Comparison of ENCODE assay signal across 14 cellular contexts in the genomic region with DNA sequence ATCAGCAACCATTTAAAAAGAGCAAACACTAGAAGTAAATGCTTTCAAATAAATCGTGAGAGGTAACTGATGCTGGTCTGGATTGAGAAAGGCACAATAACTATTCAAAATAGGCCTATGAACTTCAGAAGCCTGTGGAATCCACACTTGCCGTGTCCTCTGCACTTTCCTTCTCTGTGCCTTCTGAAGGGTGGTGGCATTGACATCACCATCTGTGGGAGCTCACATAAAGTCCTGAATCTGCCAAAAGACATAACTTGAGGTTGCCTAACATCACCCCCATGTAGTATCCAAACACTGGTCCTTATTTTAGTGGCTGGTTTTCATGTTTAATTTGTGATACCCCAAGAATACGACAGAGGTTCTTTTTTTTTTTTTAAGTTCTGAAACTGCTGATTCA. TPM values are rescaled to one million over a fixed set of nuclear protein-coding genes. Genes with fewer than 3 reads are reported as not detected.
DNase-seq lines count a peak whose midpoint lies in the region; ATAC-seq, FAIRE-seq and TF ChIP-seq lines count a peak whose summit lies in the region.
"Had no signal": no experiment of that assay in that cellular context is flagged by ENCODE, and none has a peak within 500 bp of the region (broad histone marks: within the 10 kb centered on the region; RNA-seq: fewer than 3 reads in every experiment).

No MANE protein-coding gene starts in this region.

- H3K4me1 ChIP-seq in CD8-positive, alpha-beta memory T cell (ENCODE audit: insufficient read depth, low read length) = peaks cover 95% of the 10 kb centered on the region
- H3K4me1 ChIP-seq in GM12878 (ENCODE audit: control insufficient read depth, insufficient read depth, low read length) (peaks cover 57% of the 10 kb centered on the region), rectal smooth muscle tissue (ENCODE audit: control insufficient read depth, insufficient read depth, low read length) (peaks cover 49% of the 10 kb centered on the region), SJCRH30 (peaks cover 41% of the 10 kb centered on the region)

- no peaks in the 10 kb centered on the region for H3K9me3 Mint-ChIP-seq in CD8-positive, alpha-beta memory T cell
- H3K9me3 Mint-ChIP-seq: HFFc6 had no signal

- ATAC-seq in GM12878 = no peak
- ATAC-seq: heart right ventricle had no signal

- H2AFZ ChIP-seq in GM12878 (ENCODE audit: control insufficient read depth, low read depth, low read length) = no peak overlapping the region

- no peaks in the 10 kb centered on the region for H3K27me3 Mint-ChIP-seq in CD8-positive, alpha-beta memory T cell

- no peak for FAIRE-seq in GM12878 (lab: Jason Lieb, UNC)
- FAIRE-seq: colon had no signal

- H3K4me2 ChIP-seq in GM12878 (ENCODE audit: control insufficient read depth, insufficient read depth) = 0 out of 2 replicates have a peak overlapping the region, but pooled peaks have one; percentile 26

- peaks cover 13 to 60% (median 29%) of the 10 kb centered on the region in 3 donors for H3K36me3 Mint-ChIP-seq in CD8-positive, alpha-beta memory T cell

- H3K27ac ChIP-seq in CD8-positive, alpha-beta memory T cell (ENCODE audit: low read depth, low read length) = no peak overlapping the region
- peak overlapping the region; percentile 62 for H3K27ac ChIP-seq in GM12878 (ENCODE audit: control insufficient read depth, insufficient read depth)
- H3K27ac ChIP-seq in rectal smooth muscle tissue (ENCODE audit: low read depth, low read length) = peak overlapping the region; percentile 16
- H3K27ac ChIP-seq in SJCRH30 = no peak overlapping the region

- POLR2A ChIA-PET in CD8-positive, alpha-beta memory T cell (lab: Charles Lee) = interaction anchor here (1.7 kb wide), 1 partner anchor 18 kb away, joined by 5 read pairs; no protein-coding TSS in a partner anchor
- POLR2A ChIA-PET in GM12878 (lab: Charles Lee) = interaction anchor here (0.9 to 11.2 kb wide), 10 partner anchors 8 to 59 kb away, joined by 3 to 389 read pairs (median 11); a partner anchor contains a TSS

- H3K9me3 ChIP-seq in CD8-positive, alpha-beta memory T cell (ENCODE audit: low read length) = no peaks in the 10 kb centered on the region
- H3K9me3 ChIP-seq in GM12878 (replicated peaks; ENCODE audit: control insufficient read depth, insufficient read depth, low read length) (peaks cover 2% of the 10 kb centered on the region; the same call in 2 of the 3 replicates), SJCRH30 (replicated peaks) (no peaks in the 10 kb centered on the region)
- H3K9me3 ChIP-seq: esophagus squamous epithelium, heart right ventricle had no signal

- BruUV-seq in GM12878 (replicated peaks; lab: Mats Ljungman, UMichigan) = TSS peak; percentile 4

- peak overlapping the region; percentile 95 to 99 (median 98) for H3K27ac Mint-ChIP-seq in CD8-positive, alpha-beta memory T cell
- H3K27ac Mint-ChIP-seq: HFFc6 had no signal

- in situ Hi-C loops in GM12878 (cut with MboI) = no loop called here

- H3K9ac ChIP-seq in GM12878 (ENCODE audit: control insufficient read depth, insufficient read depth, low read length) (no peak overlapping the region), rectal smooth muscle tissue (ENCODE audit: low read length) (no peak overlapping the region)

- CTCF ChIA-PET in CD8-positive, alpha-beta memory T cell (lab: Charles Lee) = interaction anchor here (0.6 to 11.0 kb wide), 7 partner anchors 16 to 70 kb away, joined by 3 to 112 read pairs (median 3); a partner anchor contains a TSS
- CTCF ChIA-PET in GM12878 (lab: Yijun Ruan, JAX) = interaction anchor here (0.6 to 11.0 kb wide), 11 partner anchors 8 to 856 kb away, joined by 3 to 184 read pairs (median 6); a partner anchor contains a TSS

- SMC1A ChIA-PET in GM12878 (lab: Charles Lee; ENCODE audit: uncharacterized antibody, unreplicated experiment) = interaction anchor here (0.8 to 18.8 kb wide), 10 partner anchors 10 to 68 kb away, joined by 3 to 300 read pairs (median 33); a partner anchor contains a TSS

- intact Hi-C loops in GM12878 (cut with micrococcal nuclease; ENCODE audit: unreplicated experiment) = no loop called here

- no peaks in the 10 kb centered on the region for H4K20me1 ChIP-seq in GM12878 (ENCODE audit: control insufficient read depth, insufficient read depth)

- peaks cover 4% of the 10 kb centered on the region for H3K36me3 ChIP-seq in CD8-positive, alpha-beta memory T cell (ENCODE audit: insufficient read depth, low read length)
- H3K36me3 ChIP-seq in GM12878 (ENCODE audit: control insufficient read depth in 2 of 2, insufficient read depth in 2 of 2, low read length in 1 of 2) (peaks cover 6 to 20% of the 10 kb centered on the region in 2 experiments; a peak in 3 of 4 replicates), rectal smooth muscle tissue (ENCODE audit: control insufficient read depth, insufficient read depth, low read length) (no peaks in the 10 kb centered on the region), SJCRH30 (no peaks in the 10 kb centered on the region)

- TF ChIP-seq CTCF in GM12878 (IDR thresholded peaks at IDR 0.05 in 2 of 3, conservative IDR thresholded peaks at IDR 0.05 in 1 of 3; ENCODE audit: control insufficient read depth in 2 of 3, extremely low read depth in 1 of 3, insufficient read depth in 1 of 3, low read depth in 3 of 3, low read length in 3 of 3) = no peak

- 45% methylated on average over 3 of the region's 3 CpGs for WGBS in GM12878 (ENCODE audit: insufficient coverage, insufficient replicate concordance, low lambda C conversion rate, missing lambda C conversion rate)

- no peak for TF ChIP-seq RAD21 in GM12878 (IDR thresholded peaks at IDR 0.05; ENCODE audit: insufficient read depth, low read depth, low read length)

- H3K27me3 ChIP-seq in CD8-positive, alpha-beta memory T cell (ENCODE audit: insufficient read depth, low read length, poor library complexity, severe bottlenecking) = no peaks in the 10 kb centered on the region
- no peaks in the 10 kb centered on the region for H3K27me3 ChIP-seq in GM12878 (replicated peaks in 1 of 2; ENCODE audit: control insufficient read depth in 2 of 2, insufficient read depth in 2 of 2, low read length in 1 of 2)
- no peaks in the 10 kb centered on the region for H3K27me3 ChIP-seq in rectal smooth muscle tissue (ENCODE audit: control insufficient read depth, insufficient read depth, low read length)
- no peaks in the 10 kb centered on the region for H3K27me3 ChIP-seq in SJCRH30
- H3K27me3 ChIP-seq: esophagus squamous epithelium, heart right ventricle had no signal

- peak overlapping the region in 6 of 7 donors; percentile 30 to 85 (median 42) for H3K4me3 Mint-ChIP-seq in CD8-positive, alpha-beta memory T cell
- H3K4me3 Mint-ChIP-seq: HFFc6 had no signal

- no peak overlapping the region for H3K4me3 ChIP-seq in CD8-positive, alpha-beta memory T cell (ENCODE audit: low read length)
- H3K4me3 ChIP-seq in GM12878 = no peak overlapping the region
- H3K4me3 ChIP-seq in rectal smooth muscle tissue (ENCODE audit: low read length) = no peak overlapping the region
- no peak overlapping the region for H3K4me3 ChIP-seq in SJCRH30
- H3K4me3 ChIP-seq: esophagus squamous epithelium, heart right ventricle had no signal

- TF ChIP-seq POLR2A in GM12878 (IDR thresholded peaks at IDR 0.05; ENCODE audit: low read depth, low read length) = no peak

- no peak for DNase-seq in CD8-positive, alpha-beta memory T cell
- peak; percentile 32 for DNase-seq in MV-4-11 (lab: John Stamatoyannopoulos, UW)
- DNase-seq in GM12878 (ENCODE audit: low read depth, low spot score) = no peak
- DNase-seq in EL = no peak
- no peak for DNase-seq in SJCRH30
- no peak for DNase-seq in cerebellar nuclear complex (lab: John Stamatoyannopoulos, UW)
- DNase-seq: amygdala, esophagus squamous epithelium, heart right ventricle, HFFc6, NCI-H2029, T1000 had no signal

- RAD21 ChIA-PET in GM12878 (lab: Charles Lee; ENCODE audit: unreplicated experiment) = interaction anchor here (1.1 to 12.5 kb wide), 6 partner anchors 10 to 59 kb away, joined by 3 to 453 read pairs (median 6); a partner anchor contains a TSS

- TF ChIP-seq EP300 in GM12878 (IDR thresholded peaks at IDR 0.05; ENCODE audit: borderline replicate concordance in 1 of 2, control insufficient read depth in 1 of 2, low read depth in 2 of 2, low read length in 2 of 2) = no peak

- H3K79me2 ChIP-seq in GM12878 (ENCODE audit: control insufficient read depth, insufficient read depth, low read length) = peaks cover 86% of the 10 kb centered on the region

- peaks cover 95 to 100% (median 97%) of the 10 kb centered on the region in 3 donors for H3K4me1 Mint-ChIP-seq in CD8-positive, alpha-beta memory T cell

TF ChIP-seq in GM12878, 131 proteins besides CTCF, POLR2A, EP300 and RAD21 (continues in another document):
- TF ChIP-seq STAT1 (conservative IDR thresholded peaks at IDR 0.05) (no peak), SUZ12 (IDR thresholded peaks at IDR 0.05; ENCODE audit: unreplicated experiment) (no peak), ATF7 (IDR thresholded peaks at IDR 0.05; ENCODE audit: low read depth) (no peak), CBX5 (IDR thresholded peaks at IDR 0.05; ENCODE audit: low read depth) (no peak), PAX8 (IDR thresholded peaks at IDR 0.05) (no peak), ZNF384 (IDR thresholded peaks at IDR 0.05; ENCODE audit: borderline replicate concordance, low read depth, low read length) (0 out of 2 replicates have a peak, but pooled peaks have one; percentile 11), GABPA (IDR thresholded peaks at IDR 0.05; ENCODE audit: low read depth) (no peak)

RNA-seq across cellular contexts. Expression of a gene that starts 59.8 kb away (rescaled TPM):
- 100 to 1,000 TPM; 115 to 121 TPM for total RNA-seq in CD8-positive, alpha-beta memory T cell
- 204 TPM for polyA plus RNA-seq in CD8-positive, alpha-beta memory T cell
- 216 and 219 TPM in 2 replicates for total RNA-seq in GM12878 (2013; cell fraction: nucleolus; rRNA removed)
- total RNA-seq in GM12878 (2014; rRNA removed) (29.9 and 30.5 TPM in 2 replicates), GM12878 (2014; rRNA removed; fragmentation: Illumina TruSeq; extraction: Trizol) (41.9 and 45.3 TPM in 2 replicates), GM12878 (2021) (68.0 and 74.1 TPM in 2 replicates)
- 19.0 TPM for polyA plus RNA-seq in GM12878 (2011; ENCODE audit: low read depth)
- polyA plus RNA-seq in GM12878 (2011; rRNA removed) (37.5 and 50.7 TPM in 2 replicates), GM12878 (2014; fragmentation: Illumina TruSeq; extraction: Trizol) (45.9 and 48.6 TPM in 2 replicates), GM12878 (2014; fragmentation: Nextera tagmentation; extraction: Ambion mirVana) (10 to 100 TPM in 1 of 2 experiments, 1 to 10 TPM in 1; 6.9 to 14.0 TPM), GM12878 (2014; rRNA removed) (55.9 and 56.1 TPM in 2 replicates), GM12878 (2016; fragmentation: Nextera tagmentation; extraction: Ambion mirVana) (10 to 100 TPM; 62.1 to 65.0 TPM)
- 60.7 and 77.3 TPM in 2 replicates for polyA plus RNA-seq in GM12878 (2011; cell fraction: cytosol; rRNA removed)
- 156 and 160 TPM in 2 replicates for polyA plus RNA-seq in GM12878 (2011; cell fraction: nucleus; rRNA removed)
- polyA plus RNA-seq in GM12878 (2012) = 32.8 and 47.6 TPM in 2 replicates
- 171 and 202 TPM in 2 replicates for polyA minus RNA-seq in GM12878 (2011; rRNA and poly(A)+ RNA removed)
- polyA minus RNA-seq in GM12878 (2011; cell fraction: cytosol; rRNA and poly(A)+ RNA removed) = 47.0 and 51.0 TPM in 2 replicates
- 234 and 331 TPM in 2 replicates for polyA minus RNA-seq in GM12878 (2011; cell fraction: nucleus; rRNA and poly(A)+ RNA removed)
- 13.9 and 14.1 TPM in 2 replicates for total RNA-seq in SJCRH30 (2014; rRNA removed; shearing (Covaris generic))

Comparison
In these comparisons a context has a peak if more than half of its experiments do, and no peak if none do; other contexts are left out.
1. H3K27ac ChIP-seq: peak in GM12878 (single experiment) and rectal smooth muscle tissue (single experiment); none in CD8-positive, alpha-beta memory T cell (single experiment) and SJCRH30 (single experiment).